ENCODE assay signal across 1 cellular context in genomic region chr20:37308098-37309050, GRCh38.
A peak's percentile ranks its signal among the peaks of the same experiment; 100 is the strongest.
TF ChIP-seq lines count a peak whose summit lies in the region.

No MANE protein-coding gene starts in this region.

TF ChIP-seq in GM12878, 131 proteins besides CTCF, POLR2A, EP300 and RAD21:
- no peak for TF ChIP-seq BCL11A (IDR thresholded peaks at IDR 0.05; ENCODE audit: low read depth, low read length)
- TF ChIP-seq YY1 (IDR thresholded peaks at IDR 0.05; ENCODE audit: low read depth, low read length): peak; percentile 50; the same call in 1 of the 2 replicates
- TF ChIP-seq ZNF274 (IDR thresholded peaks at IDR 0.05; ENCODE audit: insufficient read depth, insufficient read length): no peak
- TF ChIP-seq POLR2AphosphoS5 (IDR thresholded peaks at IDR 0.05; ENCODE audit: low read length): 0 out of 2 replicates have a peak, but pooled peaks have one; percentile 18
- TF ChIP-seq JUND (IDR thresholded peaks at IDR 0.05; ENCODE audit: low read depth, low read length): no peak
- TF ChIP-seq IKZF1 (conservative IDR thresholded peaks at IDR 0.05): peak; percentile 18; the same call in 1 of the 2 replicates
- peak; percentile 63; the same call in 1 of the 2 replicates for TF ChIP-seq TCF12 (IDR thresholded peaks at IDR 0.05; ENCODE audit: low read depth, low read length)
- TF ChIP-seq PKNOX1 (IDR thresholded peaks at IDR 0.05): peak; percentile 49; the same call in 1 of the 2 replicates
- TF ChIP-seq GATAD2B (conservative IDR thresholded peaks at IDR 0.05; ENCODE audit: low read depth): no peak
- TF ChIP-seq MYC (IDR thresholded peaks at IDR 0.05; ENCODE audit: insufficient read depth, insufficient read length, insufficient replicate concordance, low read length, severe bottlenecking): no peak
- TF ChIP-seq PAX8 (IDR thresholded peaks at IDR 0.05): no peak
- peak in 1 of 2 experiments; percentile 39; a peak in 2 of 4 replicates for TF ChIP-seq IKZF2 (IDR thresholded peaks at IDR 0.05)
- TF ChIP-seq TCF3 (IDR thresholded peaks at IDR 0.05; ENCODE audit: borderline replicate concordance, insufficient read depth, low read depth, low read length): peak; percentile 58; the same call in 1 of the 2 replicates
- TF ChIP-seq, protein P1, sequence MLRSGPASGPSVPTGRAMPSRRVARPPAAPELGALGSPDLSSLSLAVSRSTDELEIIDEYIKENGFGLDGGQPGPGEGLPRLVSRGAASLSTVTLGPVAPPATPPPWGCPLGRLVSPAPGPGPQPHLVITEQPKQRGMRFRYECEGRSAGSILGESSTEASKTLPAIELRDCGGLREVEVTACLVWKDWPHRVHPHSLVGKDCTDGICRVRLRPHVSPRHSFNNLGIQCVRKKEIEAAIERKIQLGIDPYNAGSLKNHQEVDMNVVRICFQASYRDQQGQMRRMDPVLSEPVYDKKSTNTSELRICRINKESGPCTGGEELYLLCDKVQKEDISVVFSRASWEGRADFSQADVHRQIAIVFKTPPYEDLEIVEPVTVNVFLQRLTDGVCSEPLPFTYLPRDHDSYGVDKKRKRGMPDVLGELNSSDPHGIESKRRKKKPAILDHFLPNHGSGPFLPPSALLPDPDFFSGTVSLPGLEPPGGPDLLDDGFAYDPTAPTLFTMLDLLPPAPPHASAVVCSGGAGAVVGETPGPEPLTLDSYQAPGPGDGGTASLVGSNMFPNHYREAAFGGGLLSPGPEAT (IDR thresholded peaks at IDR 0.05; ENCODE audit: low read depth): no peak
- TF ChIP-seq NBN (IDR thresholded peaks at IDR 0.05): peak; percentile 34; the same call in 1 of the 2 replicates
- TF ChIP-seq, protein P2, sequence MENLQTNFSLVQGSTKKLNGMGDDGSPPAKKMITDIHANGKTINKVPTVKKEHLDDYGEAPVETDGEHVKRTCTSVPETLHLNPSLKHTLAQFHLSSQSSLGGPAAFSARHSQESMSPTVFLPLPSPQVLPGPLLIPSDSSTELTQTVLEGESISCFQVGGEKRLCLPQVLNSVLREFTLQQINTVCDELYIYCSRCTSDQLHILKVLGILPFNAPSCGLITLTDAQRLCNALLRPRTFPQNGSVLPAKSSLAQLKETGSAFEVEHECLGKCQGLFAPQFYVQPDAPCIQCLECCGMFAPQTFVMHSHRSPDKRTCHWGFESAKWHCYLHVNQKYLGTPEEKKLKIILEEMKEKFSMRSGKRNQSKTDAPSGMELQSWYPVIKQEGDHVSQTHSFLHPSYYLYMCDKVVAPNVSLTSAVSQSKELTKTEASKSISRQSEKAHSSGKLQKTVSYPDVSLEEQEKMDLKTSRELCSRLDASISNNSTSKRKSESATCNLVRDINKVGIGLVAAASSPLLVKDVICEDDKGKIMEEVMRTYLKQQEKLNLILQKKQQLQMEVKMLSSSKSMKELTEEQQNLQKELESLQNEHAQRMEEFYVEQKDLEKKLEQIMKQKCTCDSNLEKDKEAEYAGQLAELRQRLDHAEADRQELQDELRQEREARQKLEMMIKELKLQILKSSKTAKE (IDR thresholded peaks at IDR 0.05; ENCODE audit: low read depth, poor library complexity, severe bottlenecking): peak; percentile 24
- TF ChIP-seq FOXM1 (IDR thresholded peaks at IDR 0.05; ENCODE audit: low read depth, low read length): no peak
- TF ChIP-seq ZNF24 (IDR thresholded peaks at IDR 0.05): no peak
- TF ChIP-seq ATF7 (IDR thresholded peaks at IDR 0.05; ENCODE audit: low read depth): peak; percentile 46
- TF ChIP-seq CREB1 (IDR thresholded peaks at IDR 0.05; ENCODE audit: low read depth): peak; percentile 50
- TF ChIP-seq CBX5 (IDR thresholded peaks at IDR 0.05; ENCODE audit: low read depth): no peak
- TF ChIP-seq MTA3 (IDR thresholded peaks at IDR 0.05; ENCODE audit: borderline replicate concordance, low read length): peak; percentile 51; the same call in 1 of the 2 replicates
- no peak for TF ChIP-seq BHLHE40 (IDR thresholded peaks at IDR 0.05; ENCODE audit: borderline replicate concordance in 1 of 2, low read depth in 2 of 2, low read length in 1 of 2)
- TF ChIP-seq, protein P3, sequence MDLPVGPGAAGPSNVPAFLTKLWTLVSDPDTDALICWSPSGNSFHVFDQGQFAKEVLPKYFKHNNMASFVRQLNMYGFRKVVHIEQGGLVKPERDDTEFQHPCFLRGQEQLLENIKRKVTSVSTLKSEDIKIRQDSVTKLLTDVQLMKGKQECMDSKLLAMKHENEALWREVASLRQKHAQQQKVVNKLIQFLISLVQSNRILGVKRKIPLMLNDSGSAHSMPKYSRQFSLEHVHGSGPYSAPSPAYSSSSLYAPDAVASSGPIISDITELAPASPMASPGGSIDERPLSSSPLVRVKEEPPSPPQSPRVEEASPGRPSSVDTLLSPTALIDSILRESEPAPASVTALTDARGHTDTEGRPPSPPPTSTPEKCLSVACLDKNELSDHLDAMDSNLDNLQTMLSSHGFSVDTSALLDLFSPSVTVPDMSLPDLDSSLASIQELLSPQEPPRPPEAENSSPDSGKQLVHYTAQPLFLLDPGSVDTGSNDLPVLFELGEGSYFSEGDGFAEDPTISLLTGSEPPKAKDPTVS (IDR thresholded peaks at IDR 0.05; ENCODE audit: low read depth, low read length): no peak
- no peak for TF ChIP-seq SREBF2 (IDR thresholded peaks at IDR 0.05; ENCODE audit: low read length)
- no peak for TF ChIP-seq HDAC2 (IDR thresholded peaks at IDR 0.05)
- TF ChIP-seq, protein P4, sequence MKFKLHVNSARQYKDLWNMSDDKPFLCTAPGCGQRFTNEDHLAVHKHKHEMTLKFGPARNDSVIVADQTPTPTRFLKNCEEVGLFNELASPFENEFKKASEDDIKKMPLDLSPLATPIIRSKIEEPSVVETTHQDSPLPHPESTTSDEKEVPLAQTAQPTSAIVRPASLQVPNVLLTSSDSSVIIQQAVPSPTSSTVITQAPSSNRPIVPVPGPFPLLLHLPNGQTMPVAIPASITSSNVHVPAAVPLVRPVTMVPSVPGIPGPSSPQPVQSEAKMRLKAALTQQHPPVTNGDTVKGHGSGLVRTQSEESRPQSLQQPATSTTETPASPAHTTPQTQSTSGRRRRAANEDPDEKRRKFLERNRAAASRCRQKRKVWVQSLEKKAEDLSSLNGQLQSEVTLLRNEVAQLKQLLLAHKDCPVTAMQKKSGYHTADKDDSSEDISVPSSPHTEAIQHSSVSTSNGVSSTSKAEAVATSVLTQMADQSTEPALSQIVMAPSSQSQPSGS (IDR thresholded peaks at IDR 0.05; ENCODE audit: low read length): no peak
- no peak for TF ChIP-seq REST (IDR thresholded peaks at IDR 0.05; ENCODE audit: low read depth, low read length)
- 0 out of 2 replicates have a peak, but pooled peaks have one; percentile 58 for TF ChIP-seq IRF4 (IDR thresholded peaks at IDR 0.05; ENCODE audit: low read depth, low read length)
- TF ChIP-seq TCF7 (IDR thresholded peaks at IDR 0.05; ENCODE audit: borderline replicate concordance): no peak
- TF ChIP-seq POU2F2 (IDR thresholded peaks at IDR 0.05; ENCODE audit: borderline replicate concordance, low read depth, low read length): peak; percentile 22; the same call in 1 of the 3 replicates
- TF ChIP-seq ZNF687 (IDR thresholded peaks at IDR 0.05): peak; percentile 75; the same call in 1 of the 2 replicates
- no peak for TF ChIP-seq ELK1 (IDR thresholded peaks at IDR 0.05; ENCODE audit: low read depth, low read length)
- peak in 1 of 2 experiments; percentile 41; a peak in 1 of 4 replicates for TF ChIP-seq ETV6 (conservative IDR thresholded peaks at IDR 0.05 in 1 of 2, IDR thresholded peaks at IDR 0.05 in 1 of 2; ENCODE audit: borderline replicate concordance in 1 of 2, low read depth in 1 of 2)
- TF ChIP-seq KDM1A (IDR thresholded peaks at IDR 0.05; ENCODE audit: borderline replicate concordance): no peak
